Comparison of ENCODE assay signal across 19 cellular contexts in the genomic region with DNA sequence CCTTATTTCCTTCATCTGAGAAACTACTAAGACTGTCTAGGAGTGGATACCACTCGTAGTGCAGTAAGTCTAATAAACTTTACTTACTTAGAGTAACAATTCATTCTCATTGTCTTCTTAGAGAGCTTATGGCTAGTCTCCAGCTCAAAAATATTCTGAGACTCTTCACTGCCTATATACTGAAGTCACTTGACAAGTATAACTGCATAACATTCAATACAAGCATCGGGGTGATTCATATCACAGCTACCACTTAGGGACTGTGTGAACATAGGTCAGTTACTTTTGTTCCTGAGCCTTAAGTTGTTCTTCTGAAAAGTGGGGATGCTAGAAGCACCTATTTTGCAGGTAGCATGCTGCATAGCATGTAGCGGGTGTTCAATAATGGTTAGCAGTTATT.
DNase-seq lines count a peak whose midpoint lies in the region; ATAC-seq and TF ChIP-seq lines count a peak whose summit lies in the region.
"Had no signal": no experiment of that assay in that cellular context is flagged by ENCODE, and none has a peak within 500 bp of the region (broad histone marks: within the 10 kb centered on the region; RNA-seq: fewer than 3 reads in every experiment).

No MANE protein-coding gene starts in this region.

- H3K4me1 ChIP-seq in mammary epithelial cell (ENCODE audit: insufficient read depth, low read length) (peaks cover 13% of the 10 kb centered on the region), breast epithelium (no peaks in the 10 kb centered on the region), foreskin keratinocyte (peaks cover 15% of the 10 kb centered on the region)
- H3K4me1 ChIP-seq: A549 had no signal

- 71% methylated on average over 3 of the region's 3 CpGs for WGBS in mammary epithelial cell (ENCODE audit: low coverage, missing lambda C conversion rate)

- no TSS peak for BruUV-seq in mammary epithelial cell (replicated peaks; lab: Mats Ljungman, UMichigan)

- CTCF ChIA-PET in mammary epithelial cell (lab: Charles Lee; ENCODE audit: low non-redundant PET), result no interaction called here
- CTCF ChIA-PET in activated CD4-positive, alpha-beta T cell treated with anti-CD3 and anti-CD28 coated beads for 36 hours (lab: Charles Lee), result interaction anchor here (0.6 kb wide), 1 partner anchor 271 kb away, joined by 3 read pairs; no protein-coding TSS in a partner anchor
- CTCF ChIA-PET in HEK293T (lab: Yijun Ruan, JAX), result no interaction called here

- H3K9ac ChIP-seq in mammary epithelial cell (ENCODE audit: insufficient read depth, low read length), result no peak overlapping the region

- no peaks in the 10 kb centered on the region for H3K4me1 Mint-ChIP-seq in activated CD4-positive, alpha-beta T cell treated with anti-CD3 and anti-CD28 coated beads for 36 hours
- H3K4me1 Mint-ChIP-seq: CD4-positive, alpha-beta memory T cell had no signal

- H3K4me3 Mint-ChIP-seq in activated CD4-positive, alpha-beta T cell treated with anti-CD3 and anti-CD28 coated beads for 36 hours, result no peak overlapping the region
- H3K4me3 Mint-ChIP-seq: CD14-positive monocyte; CD4-positive, alpha-beta memory T cell had no signal

- H3K9me3 ChIP-seq in mammary epithelial cell (replicated peaks; ENCODE audit: insufficient read depth, low read length), result no peaks in the 10 kb centered on the region
- H3K9me3 ChIP-seq in breast epithelium, result no peaks in the 10 kb centered on the region
- H3K9me3 ChIP-seq: A549 had no signal

- peak; percentile 41 for ATAC-seq in foreskin keratinocyte
- ATAC-seq in activated CD4-positive, alpha-beta T cell treated with anti-CD3 and anti-CD28 coated beads for 36 hours, result no peak
- ATAC-seq: A549, HCT116 had no signal

- H3K27ac ChIP-seq in mammary epithelial cell (ENCODE audit: insufficient read depth, low read depth, low read length), result no peak overlapping the region
- no peak overlapping the region for H3K27ac ChIP-seq in breast epithelium
- peak overlapping the region; percentile 21 for H3K27ac ChIP-seq in epithelial cell of prostate
- H3K27ac ChIP-seq in foreskin keratinocyte, result no peak overlapping the region
- H3K27ac ChIP-seq: 22Rv1, A549 had no signal

- intact Hi-C loops in mammary epithelial cell (cut with micrococcal nuclease) (no loop called here), breast epithelium (cut with DNase I; ENCODE audit: low total_unique reads) (no loop called here)
- intact Hi-C loops in activated CD4-positive, alpha-beta T cell treated with anti-CD3 and anti-CD28 coated beads for 36 hours (cut with DNase I, micrococcal nuclease), result no loop called here

- no peak overlapping the region for H3K27ac Mint-ChIP-seq in activated CD4-positive, alpha-beta T cell treated with anti-CD3 and anti-CD28 coated beads for 36 hours
- H3K27ac Mint-ChIP-seq: CD14-positive monocyte; CD4-positive, alpha-beta memory T cell had no signal

- H2AFZ ChIP-seq in mammary epithelial cell (ENCODE audit: low read depth, low read length), result no peak overlapping the region

- no peak overlapping the region for H3K4me2 ChIP-seq in mammary epithelial cell (ENCODE audit: insufficient read depth, low read depth, low read length)
- H3K4me2 ChIP-seq: A549 had no signal

- no peaks in the 10 kb centered on the region for H4K20me1 ChIP-seq in mammary epithelial cell (ENCODE audit: insufficient read depth, low read length)

- H3K9me3 Mint-ChIP-seq in activated CD4-positive, alpha-beta T cell treated with anti-CD3 and anti-CD28 coated beads for 36 hours (ENCODE audit: low read depth), result no peaks in the 10 kb centered on the region
- H3K9me3 Mint-ChIP-seq: CD14-positive monocyte; CD4-positive, alpha-beta memory T cell had no signal

- H3K27me3 ChIP-seq in mammary epithelial cell (ENCODE audit: insufficient read depth, low read length) (no peaks in the 10 kb centered on the region), breast epithelium (no peaks in the 10 kb centered on the region), foreskin keratinocyte (no peaks in the 10 kb centered on the region)

- H3K79me2 ChIP-seq in mammary epithelial cell (ENCODE audit: insufficient read depth, low read length), result peaks cover 53% of the 10 kb centered on the region

- H3K4me3 ChIP-seq in mammary epithelial cell (replicated peaks in 1 of 3; ENCODE audit: insufficient read depth in 1 of 3, low read depth in 2 of 3, low read length in 3 of 3) (no peak overlapping the region), breast epithelium (no peak overlapping the region)
- H3K4me3 ChIP-seq: A549 had no signal

- in situ Hi-C loops in mammary epithelial cell (cut with MboI; ENCODE audit: low sequenced_read_pairs in 2 of 2), result loop anchor here in 1 of 2 donors (25.0 kb wide), 1 partner anchor 960 kb away; no protein-coding TSS in a partner anchor

- peaks cover 3% of the 10 kb centered on the region for H3K36me3 ChIP-seq in mammary epithelial cell (ENCODE audit: insufficient read depth, low read length)
- no peaks in the 10 kb centered on the region for H3K36me3 ChIP-seq in breast epithelium

- dilution Hi-C loops in mammary epithelial cell (cut with HindIII; ENCODE audit: low sequenced_read_pairs), result no loop called here

- peaks cover 12% of the 10 kb centered on the region for H3K27me3 Mint-ChIP-seq in activated CD4-positive, alpha-beta T cell treated with anti-CD3 and anti-CD28 coated beads for 36 hours

- POLR2A ChIA-PET in activated CD4-positive, alpha-beta T cell treated with anti-CD3 and anti-CD28 coated beads for 36 hours (lab: Charles Lee), result no interaction called here
- POLR2A ChIA-PET in HEK293T (lab: Yijun Ruan, JAX), result no interaction called here

- peak; percentile 16 for DNase-seq in mammary epithelial cell
- no peak for DNase-seq in breast epithelium (ENCODE audit: low spot score in 2 of 2)
- no peak for DNase-seq in epithelial cell of prostate (ENCODE audit: low read depth, low spot score)
- peak in 1 of 2 donors; percentile 50 for DNase-seq in foreskin keratinocyte
- DNase-seq in NCI-H1048 (lab: John Stamatoyannopoulos, UW), result no peak
- no peak for DNase-seq in activated CD4-positive, alpha-beta T cell treated with anti-CD3 and anti-CD28 coated beads for 36 hours
- DNase-seq in HEK293T (ENCODE audit: extremely low spot score), result no peak
- DNase-seq: AML-193; CD4-positive, alpha-beta memory T cell; DMS153; DMS79 treated with DMSO at 0.1 percent for 48 hours; GF-D8; GOT3; H7; IMR-90 had no signal

- no peak for TF ChIP-seq POLR2A in breast epithelium (IDR thresholded peaks at IDR 0.05)

- TF ChIP-seq CTCF in mammary epithelial cell (conservative IDR thresholded peaks at IDR 0.05 in 1 of 2, IDR thresholded peaks at IDR 0.05 in 1 of 2; ENCODE audit: extremely low read depth in 1 of 2, insufficient read depth in 1 of 2, low read depth in 1 of 2, low read length in 2 of 2), result no peak
- no peak for TF ChIP-seq CTCF in breast epithelium (IDR thresholded peaks at IDR 0.05)
- TF ChIP-seq CTCF in foreskin keratinocyte (conservative IDR thresholded peaks at IDR 0.05), result no peak

- H3K36me3 Mint-ChIP-seq in activated CD4-positive, alpha-beta T cell treated with anti-CD3 and anti-CD28 coated beads for 36 hours (ENCODE audit: low read depth), result no peaks in the 10 kb centered on the region
- H3K36me3 Mint-ChIP-seq: CD14-positive monocyte; CD4-positive, alpha-beta memory T cell had no signal

TF ChIP-seq in HEK293T, 16 proteins besides CTCF, POLR2A, EP300 and RAD21:
- TF ChIP-seq HDGF (IDR thresholded peaks at IDR 0.05; ENCODE audit: borderline replicate concordance), result no peak
- TF ChIP-seq BHLHE40 (IDR thresholded peaks at IDR 0.05; ENCODE audit: borderline replicate concordance), result no peak
- no peak for TF ChIP-seq SUZ12 (IDR thresholded peaks at IDR 0.05)
- TF ChIP-seq FOXM1 (IDR thresholded peaks at IDR 0.05; ENCODE audit: borderline replicate concordance), result no peak
- no peak for TF ChIP-seq FOXA1 (IDR thresholded peaks at IDR 0.05)
- TF ChIP-seq ZNF384 (IDR thresholded peaks at IDR 0.05), result no peak
- TF ChIP-seq FOXK2 (IDR thresholded peaks at IDR 0.05), result no peak
- TF ChIP-seq CTBP1 (IDR thresholded peaks at IDR 0.05; ENCODE audit: borderline replicate concordance), result no peak
- TF ChIP-seq LEF1 (IDR thresholded peaks at IDR 0.05; ENCODE audit: borderline replicate concordance), result no peak
- TF ChIP-seq TARDBP (IDR thresholded peaks at IDR 0.05), result no peak
- no peak for TF ChIP-seq L3MBTL2 (conservative IDR thresholded peaks at IDR 0.05)
- no peak for TF ChIP-seq PKNOX1 (IDR thresholded peaks at IDR 0.05)
- TF ChIP-seq ARNT (IDR thresholded peaks at IDR 0.05), result no peak
- TF ChIP-seq SP1 (IDR thresholded peaks at IDR 0.05), result no peak
- no peak for TF ChIP-seq NFRKB (IDR thresholded peaks at IDR 0.05)
TF ChIP-seq in HEK293T: peak in this region for 0.
